ENCODE assay signal across 2 cellular contexts in the genomic region with DNA sequence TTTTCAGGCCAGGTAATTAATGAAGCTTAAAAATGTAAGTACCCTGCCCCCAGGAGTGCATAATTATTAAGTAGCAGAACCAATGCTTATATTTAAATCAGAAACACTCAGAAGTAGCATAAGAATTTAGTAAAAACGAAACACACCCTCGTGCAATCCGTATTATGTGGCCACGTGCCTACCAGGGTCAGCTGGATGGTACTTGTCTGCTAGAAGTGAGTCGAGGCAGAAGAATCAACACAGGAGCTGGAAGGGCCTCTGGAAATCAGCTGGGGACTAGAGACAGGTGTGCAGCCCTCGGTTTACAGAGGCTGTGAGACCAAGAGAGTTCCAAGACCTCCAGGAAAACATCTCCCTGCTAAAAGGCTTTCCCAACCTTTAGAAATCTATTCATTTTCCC.
TF ChIP-seq lines count a peak whose summit lies in the region.

No MANE protein-coding gene starts in this region.

TF ChIP-seq in GM23338, 12 proteins besides CTCF, POLR2A, EP300 and RAD21 (continues in another document):
- TF ChIP-seq, protein P1, sequence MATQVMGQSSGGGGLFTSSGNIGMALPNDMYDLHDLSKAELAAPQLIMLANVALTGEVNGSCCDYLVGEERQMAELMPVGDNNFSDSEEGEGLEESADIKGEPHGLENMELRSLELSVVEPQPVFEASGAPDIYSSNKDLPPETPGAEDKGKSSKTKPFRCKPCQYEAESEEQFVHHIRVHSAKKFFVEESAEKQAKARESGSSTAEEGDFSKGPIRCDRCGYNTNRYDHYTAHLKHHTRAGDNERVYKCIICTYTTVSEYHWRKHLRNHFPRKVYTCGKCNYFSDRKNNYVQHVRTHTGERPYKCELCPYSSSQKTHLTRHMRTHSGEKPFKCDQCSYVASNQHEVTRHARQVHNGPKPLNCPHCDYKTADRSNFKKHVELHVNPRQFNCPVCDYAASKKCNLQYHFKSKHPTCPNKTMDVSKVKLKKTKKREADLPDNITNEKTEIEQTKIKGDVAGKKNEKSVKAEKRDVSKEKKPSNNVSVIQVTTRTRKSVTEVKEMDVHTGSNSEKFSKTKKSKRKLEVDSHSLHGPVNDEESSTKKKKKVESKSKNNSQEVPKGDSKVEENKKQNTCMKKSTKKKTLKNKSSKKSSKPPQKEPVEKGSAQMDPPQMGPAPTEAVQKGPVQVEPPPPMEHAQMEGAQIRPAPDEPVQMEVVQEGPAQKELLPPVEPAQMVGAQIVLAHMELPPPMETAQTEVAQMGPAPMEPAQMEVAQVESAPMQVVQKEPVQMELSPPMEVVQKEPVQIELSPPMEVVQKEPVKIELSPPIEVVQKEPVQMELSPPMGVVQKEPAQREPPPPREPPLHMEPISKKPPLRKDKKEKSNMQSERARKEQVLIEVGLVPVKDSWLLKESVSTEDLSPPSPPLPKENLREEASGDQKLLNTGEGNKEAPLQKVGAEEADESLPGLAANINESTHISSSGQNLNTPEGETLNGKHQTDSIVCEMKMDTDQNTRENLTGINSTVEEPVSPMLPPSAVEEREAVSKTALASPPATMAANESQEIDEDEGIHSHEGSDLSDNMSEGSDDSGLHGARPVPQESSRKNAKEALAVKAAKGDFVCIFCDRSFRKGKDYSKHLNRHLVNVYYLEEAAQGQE (IDR thresholded peaks at IDR 0.05; ENCODE audit: unreplicated experiment), result no peak
- TF ChIP-seq, protein P2, sequence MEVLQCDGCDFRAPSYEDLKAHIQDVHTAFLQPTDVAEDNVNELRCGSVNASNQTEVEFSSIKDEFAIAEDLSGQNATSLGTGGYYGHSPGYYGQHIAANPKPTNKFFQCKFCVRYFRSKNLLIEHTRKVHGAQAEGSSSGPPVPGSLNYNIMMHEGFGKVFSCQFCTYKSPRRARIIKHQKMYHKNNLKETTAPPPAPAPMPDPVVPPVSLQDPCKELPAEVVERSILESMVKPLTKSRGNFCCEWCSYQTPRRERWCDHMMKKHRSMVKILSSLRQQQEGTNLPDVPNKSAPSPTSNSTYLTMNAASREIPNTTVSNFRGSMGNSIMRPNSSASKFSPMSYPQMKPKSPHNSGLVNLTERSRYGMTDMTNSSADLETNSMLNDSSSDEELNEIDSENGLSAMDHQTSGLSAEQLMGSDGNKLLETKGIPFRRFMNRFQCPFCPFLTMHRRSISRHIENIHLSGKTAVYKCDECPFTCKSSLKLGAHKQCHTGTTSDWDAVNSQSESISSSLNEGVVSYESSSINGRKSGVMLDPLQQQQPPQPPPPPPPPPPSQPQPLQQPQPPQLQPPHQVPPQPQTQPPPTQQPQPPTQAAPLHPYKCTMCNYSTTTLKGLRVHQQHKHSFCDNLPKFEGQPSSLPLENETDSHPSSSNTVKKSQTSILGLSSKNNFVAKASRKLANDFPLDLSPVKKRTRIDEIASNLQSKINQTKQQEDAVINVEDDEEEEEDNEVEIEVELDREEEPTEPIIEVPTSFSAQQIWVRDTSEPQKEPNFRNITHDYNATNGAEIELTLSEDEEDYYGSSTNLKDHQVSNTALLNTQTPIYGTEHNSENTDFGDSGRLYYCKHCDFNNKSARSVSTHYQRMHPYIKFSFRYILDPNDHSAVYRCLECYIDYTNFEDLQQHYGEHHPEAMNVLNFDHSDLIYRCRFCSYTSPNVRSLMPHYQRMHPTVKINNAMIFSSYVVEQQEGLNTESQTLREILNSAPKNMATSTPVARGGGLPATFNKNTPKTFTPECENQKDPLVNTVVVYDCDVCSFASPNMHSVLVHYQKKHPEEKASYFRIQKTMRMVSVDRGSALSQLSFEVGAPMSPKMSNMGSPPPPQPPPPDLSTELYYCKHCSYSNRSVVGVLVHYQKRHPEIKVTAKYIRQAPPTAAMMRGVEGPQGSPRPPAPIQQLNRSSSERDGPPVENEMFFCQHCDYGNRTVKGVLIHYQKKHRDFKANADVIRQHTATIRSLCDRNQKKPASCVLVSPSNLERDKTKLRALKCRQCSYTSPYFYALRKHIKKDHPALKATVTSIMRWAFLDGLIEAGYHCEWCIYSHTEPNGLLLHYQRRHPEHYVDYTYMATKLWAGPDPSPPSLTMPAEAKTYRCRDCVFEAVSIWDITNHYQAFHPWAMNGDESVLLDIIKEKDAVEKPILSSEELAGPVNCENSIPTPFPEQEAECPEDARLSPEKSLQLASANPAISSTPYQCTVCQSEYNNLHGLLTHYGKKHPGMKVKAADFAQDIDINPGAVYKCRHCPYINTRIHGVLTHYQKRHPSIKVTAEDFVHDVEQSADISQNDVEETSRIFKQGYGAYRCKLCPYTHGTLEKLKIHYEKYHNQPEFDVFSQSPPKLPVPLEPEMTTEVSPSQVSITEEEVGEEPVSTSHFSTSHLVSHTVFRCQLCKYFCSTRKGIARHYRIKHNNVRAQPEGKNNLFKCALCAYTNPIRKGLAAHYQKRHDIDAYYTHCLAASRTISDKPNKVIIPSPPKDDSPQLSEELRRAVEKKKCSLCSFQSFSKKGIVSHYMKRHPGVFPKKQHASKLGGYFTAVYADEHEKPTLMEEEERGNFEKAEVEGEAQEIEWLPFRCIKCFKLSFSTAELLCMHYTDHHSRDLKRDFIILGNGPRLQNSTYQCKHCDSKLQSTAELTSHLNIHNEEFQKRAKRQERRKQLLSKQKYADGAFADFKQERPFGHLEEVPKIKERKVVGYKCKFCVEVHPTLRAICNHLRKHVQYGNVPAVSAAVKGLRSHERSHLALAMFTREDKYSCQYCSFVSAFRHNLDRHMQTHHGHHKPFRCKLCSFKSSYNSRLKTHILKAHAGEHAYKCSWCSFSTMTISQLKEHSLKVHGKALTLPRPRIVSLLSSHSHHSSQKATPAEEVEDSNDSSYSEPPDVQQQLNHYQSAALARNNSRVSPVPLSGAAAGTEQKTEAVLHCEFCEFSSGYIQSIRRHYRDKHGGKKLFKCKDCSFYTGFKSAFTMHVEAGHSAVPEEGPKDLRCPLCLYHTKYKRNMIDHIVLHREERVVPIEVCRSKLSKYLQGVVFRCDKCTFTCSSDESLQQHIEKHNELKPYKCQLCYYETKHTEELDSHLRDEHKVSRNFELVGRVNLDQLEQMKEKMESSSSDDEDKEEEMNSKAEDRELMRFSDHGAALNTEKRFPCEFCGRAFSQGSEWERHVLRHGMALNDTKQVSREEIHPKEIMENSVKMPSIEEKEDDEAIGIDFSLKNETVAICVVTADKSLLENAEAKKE (CRISPR knock-in tag; IDR thresholded peaks at IDR 0.05), result no peak
- TF ChIP-seq, protein P3, sequence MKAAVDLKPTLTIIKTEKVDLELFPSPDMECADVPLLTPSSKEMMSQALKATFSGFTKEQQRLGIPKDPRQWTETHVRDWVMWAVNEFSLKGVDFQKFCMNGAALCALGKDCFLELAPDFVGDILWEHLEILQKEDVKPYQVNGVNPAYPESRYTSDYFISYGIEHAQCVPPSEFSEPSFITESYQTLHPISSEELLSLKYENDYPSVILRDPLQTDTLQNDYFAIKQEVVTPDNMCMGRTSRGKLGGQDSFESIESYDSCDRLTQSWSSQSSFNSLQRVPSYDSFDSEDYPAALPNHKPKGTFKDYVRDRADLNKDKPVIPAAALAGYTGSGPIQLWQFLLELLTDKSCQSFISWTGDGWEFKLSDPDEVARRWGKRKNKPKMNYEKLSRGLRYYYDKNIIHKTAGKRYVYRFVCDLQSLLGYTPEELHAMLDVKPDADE (IDR thresholded peaks at IDR 0.05), result no peak
- TF ChIP-seq EZH2phosphoT487 (IDR thresholded peaks at IDR 0.05; ENCODE audit: unreplicated experiment), result no peak
- TF ChIP-seq CREB1 (CRISPR knock-in tag; IDR thresholded peaks at IDR 0.05; ENCODE audit: low read depth), result no peak
- no peak for TF ChIP-seq ZNF331 (CRISPR knock-in tag; IDR thresholded peaks at IDR 0.05; ENCODE audit: low read depth)
- TF ChIP-seq EZH2 (IDR thresholded peaks at IDR 0.05; ENCODE audit: low read depth, unreplicated experiment), result no peak
- no peak for TF ChIP-seq POLR2AphosphoS5 (IDR thresholded peaks at IDR 0.05; ENCODE audit: low read depth)
- TF ChIP-seq NANOG (IDR thresholded peaks at IDR 0.05; ENCODE audit: borderline replicate concordance), result no peak
- no peak for TF ChIP-seq STAT1 (IDR thresholded peaks at IDR 0.05; ENCODE audit: unreplicated experiment)

TF ChIP-seq in SK-N-SH, 30 proteins besides CTCF, POLR2A, EP300 and RAD21 (continued from another document):
- TF ChIP-seq, protein P4, sequence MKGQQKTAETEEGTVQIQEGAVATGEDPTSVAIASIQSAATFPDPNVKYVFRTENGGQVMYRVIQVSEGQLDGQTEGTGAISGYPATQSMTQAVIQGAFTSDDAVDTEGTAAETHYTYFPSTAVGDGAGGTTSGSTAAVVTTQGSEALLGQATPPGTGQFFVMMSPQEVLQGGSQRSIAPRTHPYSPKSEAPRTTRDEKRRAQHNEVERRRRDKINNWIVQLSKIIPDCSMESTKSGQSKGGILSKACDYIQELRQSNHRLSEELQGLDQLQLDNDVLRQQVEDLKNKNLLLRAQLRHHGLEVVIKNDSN (IDR thresholded peaks at IDR 0.05; ENCODE audit: borderline replicate concordance, low read depth), result no peak
- TF ChIP-seq, protein P1 (IDR thresholded peaks at IDR 0.05; ENCODE audit: low read depth, low read length), result no peak
- TF ChIP-seq ELF1 (IDR thresholded peaks at IDR 0.05) (no peak), GABPA (IDR thresholded peaks at IDR 0.05; ENCODE audit: low read depth) (no peak), MEF2A (IDR thresholded peaks at IDR 0.05; ENCODE audit: borderline replicate concordance, low read depth) (no peak), EZH2phosphoT487 (IDR thresholded peaks at IDR 0.05; ENCODE audit: borderline replicate concordance, low read depth) (no peak), FOXJ3 (CRISPR knock-in tag; IDR thresholded peaks at IDR 0.05) (no peak), RXRA (IDR thresholded peaks at IDR 0.05; ENCODE audit: borderline replicate concordance, low read depth) (no peak), CHD2 (IDR thresholded peaks at IDR 0.05; ENCODE audit: low read length, partially characterized antibody) (no peak), NRF1 (IDR thresholded peaks at IDR 0.05; ENCODE audit: low read depth, low read length) (no peak)
- TF ChIP-seq, protein P5, sequence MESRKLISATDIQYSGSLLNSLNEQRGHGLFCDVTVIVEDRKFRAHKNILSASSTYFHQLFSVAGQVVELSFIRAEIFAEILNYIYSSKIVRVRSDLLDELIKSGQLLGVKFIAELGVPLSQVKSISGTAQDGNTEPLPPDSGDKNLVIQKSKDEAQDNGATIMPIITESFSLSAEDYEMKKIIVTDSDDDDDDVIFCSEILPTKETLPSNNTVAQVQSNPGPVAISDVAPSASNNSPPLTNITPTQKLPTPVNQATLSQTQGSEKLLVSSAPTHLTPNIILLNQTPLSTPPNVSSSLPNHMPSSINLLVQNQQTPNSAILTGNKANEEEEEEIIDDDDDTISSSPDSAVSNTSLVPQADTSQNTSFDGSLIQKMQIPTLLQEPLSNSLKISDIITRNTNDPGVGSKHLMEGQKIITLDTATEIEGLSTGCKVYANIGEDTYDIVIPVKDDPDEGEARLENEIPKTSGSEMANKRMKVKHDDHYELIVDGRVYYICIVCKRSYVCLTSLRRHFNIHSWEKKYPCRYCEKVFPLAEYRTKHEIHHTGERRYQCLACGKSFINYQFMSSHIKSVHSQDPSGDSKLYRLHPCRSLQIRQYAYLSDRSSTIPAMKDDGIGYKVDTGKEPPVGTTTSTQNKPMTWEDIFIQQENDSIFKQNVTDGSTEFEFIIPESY (IDR thresholded peaks at IDR 0.05; ENCODE audit: borderline replicate concordance, low read depth), result no peak
TF ChIP-seq in SK-N-SH: peak in this region for 0.
